11 cellular contexts compared by ENCODE assay signal in genomic region chr15:52252781-52253180, GRCh38. TPM values are rescaled to one million over a fixed set of nuclear protein-coding genes. Genes with fewer than 3 reads are reported as not detected.
DNase-seq lines count a peak whose midpoint lies in the region; ATAC-seq, FAIRE-seq and TF ChIP-seq lines count a peak whose summit lies in the region.
"Had no signal": no experiment of that assay in that cellular context is flagged by ENCODE, and none has a peak within 500 bp of the region (broad histone marks: within the 10 kb centered on the region; RNA-seq: fewer than 3 reads in every experiment).

No MANE protein-coding gene starts in this region.

- H3K9me3 Mint-ChIP-seq in astrocyte (ENCODE audit: unreplicated experiment), result no peaks in the 10 kb centered on the region
- H3K9me3 Mint-ChIP-seq: central memory CD8-positive, alpha-beta T cell; IgD-negative memory B cell; mesothelial cell of epicardium had no signal

- H3K27me3 ChIP-seq in A673 (replicated peaks; ENCODE audit: insufficient read depth, low read depth, low read length, poor library complexity) (peaks cover 3% of the 10 kb centered on the region), astrocyte (ENCODE audit: insufficient read depth, low read length) (no peaks in the 10 kb centered on the region), right cardiac atrium (ENCODE audit: control insufficient read depth, insufficient read depth) (no peaks in the 10 kb centered on the region)

- no peak overlapping the region for H3K4me3 Mint-ChIP-seq in astrocyte (ENCODE audit: unreplicated experiment)
- H3K4me3 Mint-ChIP-seq: central memory CD8-positive, alpha-beta T cell; IgD-negative memory B cell; mesothelial cell of epicardium had no signal

- H3K36me3 ChIP-seq in A673 (ENCODE audit: insufficient read depth, low read length, poor library complexity, severe bottlenecking), result no peaks in the 10 kb centered on the region
- H3K36me3 ChIP-seq in astrocyte (ENCODE audit: insufficient read depth, low read length), result no peaks in the 10 kb centered on the region

- H3K4me1 ChIP-seq in A673 (ENCODE audit: insufficient read depth, low read length, poor library complexity, severe bottlenecking), result peaks cover 4% of the 10 kb centered on the region
- H3K4me1 ChIP-seq in astrocyte (ENCODE audit: insufficient read depth, low read length), result peaks cover 40% of the 10 kb centered on the region
- H3K4me1 ChIP-seq in right cardiac atrium (ENCODE audit: control insufficient read depth, insufficient read depth, low read length), result peaks cover 2% of the 10 kb centered on the region

- WGBS in right cardiac atrium, result 71% methylated on average over 4 of the region's 4 CpGs

- POLR2A ChIA-PET in A673 (lab: Charles Lee; ENCODE audit: low non-redundant PET), result no interaction called here

- H3K27ac Mint-ChIP-seq in astrocyte (ENCODE audit: unreplicated experiment), result peak overlapping the region; percentile 86
- H3K27ac Mint-ChIP-seq: mesothelial cell of epicardium had no signal

- H3K4me2 ChIP-seq in astrocyte (ENCODE audit: low read length), result peak overlapping the region; percentile 55

- no peak overlapping the region for H3K4me3 ChIP-seq in A673 (ENCODE audit: low read depth, low read length, poor library complexity, severe bottlenecking)
- peak overlapping the region; percentile 16 for H3K4me3 ChIP-seq in astrocyte (ENCODE audit: insufficient read depth, low read depth, low read length)
- H3K4me3 ChIP-seq in right cardiac atrium (ENCODE audit: low read length), result no peak overlapping the region

- H2AFZ ChIP-seq in astrocyte (ENCODE audit: low read depth, low read length), result no peak overlapping the region

- peak; percentile 78 for FAIRE-seq in astrocyte (lab: Jason Lieb, UNC)

- intact Hi-C loops in A673 (cut with micrococcal nuclease; ENCODE audit: unreplicated experiment), result no loop called here
- intact Hi-C loops in right cardiac atrium (cut with DNase I), result no loop called here

- DNase-seq in A673 (ENCODE audit: low spot score), result peak; percentile 38
- DNase-seq in HPDE6-E6E7 (ENCODE audit: extremely low spot score), result peak; percentile 77
- DNase-seq in astrocyte (ENCODE audit: low read depth), result peak; percentile 94
- peak; percentile 95 for DNase-seq in kidney tubule cell (ENCODE audit: low spot score)
- DNase-seq in NCI-H446 treated with DMSO at 0.1 percent for 48 hours (lab: John Stamatoyannopoulos, UW), result no peak
- DNase-seq in NCI-H2171 (lab: John Stamatoyannopoulos, UW), result no peak
- DNase-seq in right cardiac atrium, result no peak

- H3K4me1 Mint-ChIP-seq in astrocyte (ENCODE audit: low read depth, unreplicated experiment), result peaks cover 35% of the 10 kb centered on the region

- H3K27ac ChIP-seq in A673 (ENCODE audit: low read depth, low read length, poor library complexity, severe bottlenecking) (no peak overlapping the region), astrocyte (ENCODE audit: low read depth, low read length) (peak overlapping the region; percentile 74), right cardiac atrium (ENCODE audit: low read length) (no peak overlapping the region)

- H3K79me2 ChIP-seq in astrocyte (ENCODE audit: insufficient read depth, low read length), result no peaks in the 10 kb centered on the region

- CTCF ChIA-PET in A673 (lab: Charles Lee), result no interaction called here

- no peaks in the 10 kb centered on the region for H3K36me3 Mint-ChIP-seq in astrocyte (ENCODE audit: low read depth, unreplicated experiment)
- H3K36me3 Mint-ChIP-seq: IgD-negative memory B cell had no signal

- H3K9ac ChIP-seq in astrocyte (ENCODE audit: low read length), result no peak overlapping the region

- BruUV-seq in A673 (replicated peaks; lab: Mats Ljungman, UMichigan), result no TSS peak

- no peaks in the 10 kb centered on the region for H3K9me3 ChIP-seq in A673 (ENCODE audit: low read depth, low read length, poor library complexity, severe bottlenecking)
- no peaks in the 10 kb centered on the region for H3K9me3 ChIP-seq in astrocyte (ENCODE audit: insufficient read depth, low read depth, low read length)
- H3K9me3 ChIP-seq in right cardiac atrium (ENCODE audit: control insufficient read depth, low read length), result no peaks in the 10 kb centered on the region

- TF ChIP-seq CTCF in A673 (conservative IDR thresholded peaks at IDR 0.05; ENCODE audit: low read depth, low read length), result no peak
- TF ChIP-seq CTCF in astrocyte (IDR thresholded peaks at IDR 0.05; ENCODE audit: insufficient read depth, low read depth, low read length), result no peak

- H4K20me1 ChIP-seq in astrocyte (ENCODE audit: insufficient read depth, low read length), result no peaks in the 10 kb centered on the region

- ATAC-seq in HG03135 (IDR thresholded peaks at IDR 0.05; ENCODE audit: unreplicated experiment) (no peak), right cardiac atrium (no peak)

- H3K27me3 Mint-ChIP-seq in astrocyte (ENCODE audit: low read depth, unreplicated experiment), result no peaks in the 10 kb centered on the region
- H3K27me3 Mint-ChIP-seq: IgD-negative memory B cell had no signal

RNA-seq across cellular contexts. Expression of gene MYO5C, which starts 42.8 kb away (rescaled TPM):
- total RNA-seq in A673 (2021) (0.43 and 0.63 TPM in 2 replicates), astrocyte (2.7 and 4.5 TPM in 2 replicates), right cardiac atrium (1 to 10 TPM; 3.9 to 9.2 (median 4.6) TPM)
- polyA plus RNA-seq in right cardiac atrium, result 1.6 TPM

Comparison
In these comparisons a context has a peak if more than half of its experiments do, and no peak if none do; other contexts are left out.
1. DNase-seq: peak in A673 (single experiment), HPDE6-E6E7 (single experiment), astrocyte (single experiment) and kidney tubule cell (single experiment); none in NCI-H446 treated with DMSO at 0.1 percent for 48 hours (single experiment), NCI-H2171 (single experiment) and right cardiac atrium (0 of 3).